8 cellular contexts compared by ENCODE assay signal in the genomic region with DNA sequence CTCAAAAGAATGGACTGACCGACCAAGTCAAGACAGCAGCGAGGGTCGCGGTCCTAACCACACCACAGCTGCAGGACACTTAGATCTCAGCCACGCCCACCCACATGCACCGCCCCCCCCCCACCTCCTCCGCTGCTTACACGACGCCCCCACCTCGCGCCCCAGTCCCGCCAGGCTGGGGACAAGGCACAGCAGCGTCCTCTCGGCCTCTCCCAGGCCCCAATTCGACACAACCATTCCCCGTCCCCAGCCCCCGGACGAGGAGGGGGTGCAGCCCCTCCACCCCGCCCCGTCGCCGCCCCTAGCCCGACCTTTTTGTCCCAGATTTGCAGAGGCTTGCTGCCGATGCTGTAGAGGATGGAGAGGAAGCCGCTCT. TPM values are rescaled to one million over a fixed set of nuclear protein-coding genes. Genes with fewer than 3 reads are reported as not detected.
DNase-seq lines count a peak whose midpoint lies in the region; ATAC-seq and TF ChIP-seq lines count a peak whose summit lies in the region.

No MANE protein-coding gene starts in this region.

- H3K27me3 ChIP-seq in trophoblast cell (ENCODE audit: insufficient read depth, low read length): no peaks in the 10 kb centered on the region

- CTCF ChIA-PET in WTC11 (lab: Charles Lee): interaction anchor here (0.6 to 2.3 kb wide), 26 partner anchors 9 to 359 kb away, joined by 3 to 38 read pairs (median 4); partner anchors contain the start of gene MMP15

- TF ChIP-seq CTCF in WTC11 (IDR thresholded peaks at IDR 0.05) (no peak), foreskin fibroblast (IDR thresholded peaks at IDR 0.05; ENCODE audit: low read depth, low read length) (no peak)

- no peaks in the 10 kb centered on the region for H3K9me3 Mint-ChIP-seq in WTC11

- peak overlapping the region; percentile 79 for H3K4me2 ChIP-seq in trophoblast cell (ENCODE audit: low read length)

- peak overlapping the region; percentile 75 for H4K12ac ChIP-seq in trophoblast cell (ENCODE audit: low read depth, low read length)

- H3K79me1 ChIP-seq in trophoblast cell (ENCODE audit: low read length): peaks cover 3% of the 10 kb centered on the region

- peaks cover 1% of the 10 kb centered on the region for H3K9me3 ChIP-seq in trophoblast cell (ENCODE audit: insufficient read depth, low read depth, low read length)

- POLR2A ChIA-PET in WTC11 (lab: Charles Lee): interaction anchor here (0.8 to 2.9 kb wide), 11 partner anchors 8 to 256 kb away, joined by 3 to 29 read pairs (median 3); partner anchors contain the start of genes MMP15 and USB1

- peak overlapping the region; percentile 75 for H3K27ac ChIP-seq in trophoblast cell (ENCODE audit: low read depth, low read length)

- no peak overlapping the region for H2BK12ac ChIP-seq in trophoblast cell (ENCODE audit: low read length)

- peak overlapping the region; percentile 24 for H2AK5ac ChIP-seq in trophoblast cell (ENCODE audit: low read length)

- H2BK120ac ChIP-seq in trophoblast cell (ENCODE audit: insufficient read depth, low read length, poor library complexity): peak overlapping the region; percentile 73

- H2BK5ac ChIP-seq in trophoblast cell (ENCODE audit: low read depth, low read length, poor library complexity): peak overlapping the region; percentile 71

- H3K36me3 Mint-ChIP-seq in WTC11: no peaks in the 10 kb centered on the region

- peaks cover 3 to 5% of the 10 kb centered on the region in 2 experiments for H3K4me1 ChIP-seq in trophoblast cell (ENCODE audit: control insufficient read depth in 1 of 2, insufficient read depth in 2 of 2, low read length in 2 of 2)

- WGBS in trophoblast cell (ENCODE audit: extremely low coverage, insufficient coverage, insufficient read length): no CpG with 5 or more reads among the region's 25 CpGs

- DNase-seq in activated T-cell treated with anti-CD3 and anti-CD28 coated beads for 48 hours (ENCODE audit: low read depth) (peak; percentile 7), WTC11 (ENCODE audit: low spot score) (peak; percentile 40), foreskin fibroblast (no peak), trophoblast cell (no peak), T1000 (lab: John Stamatoyannopoulos, UW) (no peak), NCI-H187 treated with DMSO at 0.1 percent for 48 hours (lab: John Stamatoyannopoulos, UW) (no peak)
- DNase-seq in activated T-cell treated with anti-CD3 and anti-CD28 coated beads, Interleukin-2, amount 50 U/mL, for 48 hours: no peak

- peaks cover 29% of the 10 kb centered on the region for H3K4me1 Mint-ChIP-seq in WTC11

- peak overlapping the region; percentile 71 for H4K91ac ChIP-seq in trophoblast cell (ENCODE audit: low read depth, low read length)

- H3K36me3 ChIP-seq in trophoblast cell (ENCODE audit: control insufficient read depth in 1 of 2, insufficient read depth in 2 of 2, low read length in 2 of 2): no peaks in the 10 kb centered on the region

- H3K9ac ChIP-seq in trophoblast cell (ENCODE audit: low read length): peak overlapping the region; percentile 78

- H3K4me3 ChIP-seq in foreskin fibroblast (ENCODE audit: low read depth in 1 of 2, low read length in 2 of 2) (peak overlapping the region; percentile 72 to 95), trophoblast cell (ENCODE audit: low read depth, low read length) (peak overlapping the region; percentile 88)

- peak overlapping the region; percentile 80 for H2AFZ ChIP-seq in trophoblast cell (ENCODE audit: insufficient read depth, low read length, poor library complexity)

- H3K18ac ChIP-seq in trophoblast cell (ENCODE audit: low read length): peak overlapping the region; percentile 80

- H3K14ac ChIP-seq in trophoblast cell (ENCODE audit: low read length): peak overlapping the region; percentile 79

- H3K27ac Mint-ChIP-seq in WTC11: peak overlapping the region; percentile 83

- H3K79me2 ChIP-seq in trophoblast cell (ENCODE audit: control insufficient read depth, insufficient read depth, low read length, poor library complexity): peaks cover 9% of the 10 kb centered on the region

- peak; percentile 6 for ATAC-seq in HG03095 (IDR thresholded peaks at IDR 0.05; ENCODE audit: unreplicated experiment)
- ATAC-seq in WTC11: no peak; the same call in 1 of the 2 replicates

- peak overlapping the region; percentile 54 for H3K4ac ChIP-seq in trophoblast cell (ENCODE audit: low read depth, low read length)

- no peak overlapping the region for H3K23ac ChIP-seq in trophoblast cell (ENCODE audit: low read length)

- peak overlapping the region; percentile 82 for H4K8ac ChIP-seq in trophoblast cell (ENCODE audit: low read depth, low read length)

- no peaks in the 10 kb centered on the region; the same call in 1 of the 2 replicates for H3K27me3 Mint-ChIP-seq in WTC11 (ENCODE audit: low read depth)

- H3K4me3 Mint-ChIP-seq in WTC11: peak overlapping the region; percentile 87

TF ChIP-seq in WTC11, 78 proteins besides CTCF, POLR2A, EP300 and RAD21:
- TF ChIP-seq ZNF532 (CRISPR knock-in tag; IDR thresholded peaks at IDR 0.05; ENCODE audit: borderline replicate concordance) (no peak), ELF4 (CRISPR knock-in tag; IDR thresholded peaks at IDR 0.05; ENCODE audit: low read depth) (no peak), ZNF232 (CRISPR knock-in tag; IDR thresholded peaks at IDR 0.05) (no peak), USF1 (CRISPR knock-in tag; IDR thresholded peaks at IDR 0.05) (no peak), CBFB (CRISPR knock-in tag; IDR thresholded peaks at IDR 0.05; ENCODE audit: low read depth) (no peak)
TF ChIP-seq in WTC11: peak in this region for 0.

RNA-seq across cellular contexts. Expression of gene CFAP20, which starts 0.5 kb away (rescaled TPM):
- 41.9 to 46.9 TPM (median 42.4 TPM) in 3 replicates for total RNA-seq in WTC11 (2021)
- 48.2 and 51.5 TPM in 2 replicates for polyA plus RNA-seq in trophoblast cell (2013)

Comparison
In these comparisons a context has a peak if more than half of its experiments do, and no peak if none do; other contexts are left out.
1. DNase-seq: peak in activated T-cell treated with anti-CD3 and anti-CD28 coated beads for 48 hours (single experiment) and WTC11 (single experiment); none in activated T-cell treated with anti-CD3 and anti-CD28 coated beads, Interleukin-2, amount 50 U/mL, for 48 hours (0 of 2), foreskin fibroblast (0 of 2), trophoblast cell (0 of 2), T1000 (single experiment) and NCI-H187 treated with DMSO at 0.1 percent for 48 hours (single experiment).